In genomic region chr11:3905080-3905953, GRCh38 we compare ENCODE assay signal across 8 cellular contexts. TPM values are rescaled to one million over a fixed set of nuclear protein-coding genes. Genes with fewer than 3 reads are reported as not detected.
DNase-seq lines count a peak whose midpoint lies in the region; ATAC-seq and TF ChIP-seq lines count a peak whose summit lies in the region.

No MANE protein-coding gene starts in this region.

- no peaks in the 10 kb centered on the region for H3F3A ChIP-seq in SK-N-SH (replicated peaks; ENCODE audit: insufficient read depth)

- H3K4me2 ChIP-seq in SK-N-SH, result no peak overlapping the region

- CTCF ChIA-PET in SK-N-SH (lab: Yijun Ruan, JAX), result interaction anchor here (1.7 to 2.0 kb wide), 2 partner anchors 8 to 167 kb away, joined by 5 to 8 read pairs; no protein-coding TSS in a partner anchor

- WGBS in SK-N-SH (ENCODE audit: low lambda C conversion rate), result 56% methylated on average over 3 of the region's 3 CpGs

- H3K4me1 ChIP-seq in SK-N-SH (ENCODE audit: control insufficient read depth in 1 of 2, insufficient read depth in 2 of 2, low read depth in 1 of 2, low read length in 1 of 2), result peaks cover 9 to 12% of the 10 kb centered on the region in 2 experiments; a peak in 2 of 4 replicates
- peaks cover 50% of the 10 kb centered on the region for H3K4me1 ChIP-seq in upper lobe of right lung

- no peak overlapping the region for H2AFZ ChIP-seq in SK-N-SH (ENCODE audit: low read depth)

- DNase-seq in SK-N-SH, result no peak
- DNase-seq in activated CD4-positive, CD25-positive, alpha-beta regulatory T cell treated with anti-CD3 and anti-CD28 coated beads, Interleukin-2, amount 50 U/mL, for 72 hours, result peak; percentile 39
- peak in 1 of 2 donors; percentile 25 for DNase-seq in central memory CD8-positive, alpha-beta T cell (ENCODE audit: low spot score in 2 of 2)
- peak; percentile 31 for DNase-seq in non-pigmented ciliary epithelial cell (ENCODE audit: low read depth)
- DNase-seq in upper lobe of right lung, result no peak

- no peaks in the 10 kb centered on the region for H3K27me3 ChIP-seq in SK-N-SH (ENCODE audit: insufficient read depth)
- no peaks in the 10 kb centered on the region for H3K27me3 ChIP-seq in upper lobe of right lung

- peak overlapping the region; percentile 0 for H3K4me3 Mint-ChIP-seq in central memory CD8-positive, alpha-beta T cell

- TF ChIP-seq CTCF in SK-N-SH (IDR thresholded peaks at IDR 0.05), result no peak
- TF ChIP-seq CTCF in upper lobe of right lung (IDR thresholded peaks at IDR 0.05), result no peak

- no peaks in the 10 kb centered on the region for H3K9me2 ChIP-seq in SK-N-SH

- TF ChIP-seq RAD21 in SK-N-SH (IDR thresholded peaks at IDR 0.05; ENCODE audit: low read length), result no peak

- no peaks in the 10 kb centered on the region for H3K36me3 Mint-ChIP-seq in central memory CD8-positive, alpha-beta T cell (ENCODE audit: insufficient read depth)

- peaks cover 75% of the 10 kb centered on the region for H3K4me1 Mint-ChIP-seq in central memory CD8-positive, alpha-beta T cell

- no peak overlapping the region for H3K9ac ChIP-seq in SK-N-SH

- POLR2A ChIA-PET in SK-N-SH (lab: Yijun Ruan, JAX), result no interaction called here

- H3K9me3 Mint-ChIP-seq in central memory CD8-positive, alpha-beta T cell, result no peaks in the 10 kb centered on the region

- H3K36me3 ChIP-seq in SK-N-SH (replicated peaks in 1 of 2; ENCODE audit: control insufficient read depth in 1 of 2, insufficient read depth in 2 of 2, low read length in 1 of 2) (no peaks in the 10 kb centered on the region), upper lobe of right lung (no peaks in the 10 kb centered on the region)

- no peaks in the 10 kb centered on the region for H3K27me3 Mint-ChIP-seq in central memory CD8-positive, alpha-beta T cell

- no peak overlapping the region; a peak in 1 of 4 replicates for H3K4me3 ChIP-seq in SK-N-SH (ENCODE audit: low read depth in 2 of 2, low read length in 1 of 2)
- H3K4me3 ChIP-seq in upper lobe of right lung, result no peak overlapping the region

- peak; percentile 59 for ATAC-seq in SK-N-SH treated with all-trans-retinoic acid at 6 μM for 48 hours
- ATAC-seq in HG03460 (IDR thresholded peaks at IDR 0.05; ENCODE audit: unreplicated experiment), result peak; percentile 65
- ATAC-seq in central memory CD8-positive, alpha-beta T cell (replicated peaks; ENCODE audit: extremely low read depth, poor library complexity, severe bottlenecking), result peak; percentile 88
- ATAC-seq in upper lobe of right lung, result peak; percentile 87
- ATAC-seq in HG03097 (IDR thresholded peaks at IDR 0.05; ENCODE audit: low FRiP score, unreplicated experiment), result no peak

- peak overlapping the region; percentile 66 for H3K27ac Mint-ChIP-seq in central memory CD8-positive, alpha-beta T cell (ENCODE audit: low read depth)

- TF ChIP-seq EP300 in SK-N-SH (IDR thresholded peaks at IDR 0.05; ENCODE audit: borderline replicate concordance in 1 of 2, low read depth in 1 of 2, low read length in 1 of 2), result no peak

- H3K9me3 ChIP-seq in SK-N-SH (no peaks in the 10 kb centered on the region), upper lobe of right lung (no peaks in the 10 kb centered on the region)

- H3K79me2 ChIP-seq in SK-N-SH (ENCODE audit: insufficient read depth), result no peaks in the 10 kb centered on the region

- peaks cover 8% of the 10 kb centered on the region; the same call in 1 of the 2 replicates for H4K20me1 ChIP-seq in SK-N-SH (ENCODE audit: insufficient read depth)

- H3K27ac ChIP-seq in SK-N-SH (ENCODE audit: low read depth in 2 of 2, low read length in 1 of 2) (no peak overlapping the region), upper lobe of right lung (peak overlapping the region; percentile 69)

- intact Hi-C loops in upper lobe of right lung (cut with DNase I), result no loop called here

TF ChIP-seq in SK-N-SH treated with all-trans-retinoic acid at 6 μM for 48 hours, 23 proteins besides CTCF, POLR2A, EP300 and RAD21:
- TF ChIP-seq ZNF8 (CRISPR knock-in tag; IDR thresholded peaks at IDR 0.05) (no peak), TSHZ2 (CRISPR knock-in tag; IDR thresholded peaks at IDR 0.05) (no peak), ZC3H10 (CRISPR knock-in tag; IDR thresholded peaks at IDR 0.05) (no peak), ARNTL (CRISPR knock-in tag; IDR thresholded peaks at IDR 0.05; ENCODE audit: borderline replicate concordance, low read depth) (no peak), ISL1 (CRISPR knock-in tag; IDR thresholded peaks at IDR 0.05) (peak; percentile 39; the same call in 1 of the 2 replicates)

TF ChIP-seq in SK-N-SH, 30 proteins besides CTCF, POLR2A, EP300 and RAD21:
- no peak for TF ChIP-seq PBX3 (IDR thresholded peaks at IDR 0.05)
- TF ChIP-seq FOSL2 (IDR thresholded peaks at IDR 0.05; ENCODE audit: borderline replicate concordance, low read depth), result no peak
- TF ChIP-seq RXRA (IDR thresholded peaks at IDR 0.05; ENCODE audit: borderline replicate concordance, low read depth), result no peak

RNA-seq across cellular contexts. Expression of gene STIM1, which starts 49.9 kb away (rescaled TPM):
- polyA plus RNA-seq in SK-N-SH (2012; rRNA removed), result 21.8 and 29.5 TPM in 2 replicates
- polyA plus RNA-seq in SK-N-SH (2012; cell fraction: cytosol; rRNA removed), result 21.3 and 29.7 TPM in 2 replicates
- 32.6 and 41.8 TPM in 2 replicates for polyA plus RNA-seq in SK-N-SH (2012; cell fraction: nucleus; rRNA removed)
- total RNA-seq in upper lobe of right lung, result 60.7 TPM

Comparison
In these comparisons a context has a peak if more than half of its experiments do, and no peak if none do; other contexts are left out.
1. DNase-seq: peak in activated CD4-positive, CD25-positive, alpha-beta regulatory T cell treated with anti-CD3 and anti-CD28 coated beads, Interleukin-2, amount 50 U/mL, for 72 hours (single experiment) and non-pigmented ciliary epithelial cell (single experiment); none in SK-N-SH (single experiment) and upper lobe of right lung (single experiment).